1 cellular context compared by ENCODE assay signal in the genomic region with DNA sequence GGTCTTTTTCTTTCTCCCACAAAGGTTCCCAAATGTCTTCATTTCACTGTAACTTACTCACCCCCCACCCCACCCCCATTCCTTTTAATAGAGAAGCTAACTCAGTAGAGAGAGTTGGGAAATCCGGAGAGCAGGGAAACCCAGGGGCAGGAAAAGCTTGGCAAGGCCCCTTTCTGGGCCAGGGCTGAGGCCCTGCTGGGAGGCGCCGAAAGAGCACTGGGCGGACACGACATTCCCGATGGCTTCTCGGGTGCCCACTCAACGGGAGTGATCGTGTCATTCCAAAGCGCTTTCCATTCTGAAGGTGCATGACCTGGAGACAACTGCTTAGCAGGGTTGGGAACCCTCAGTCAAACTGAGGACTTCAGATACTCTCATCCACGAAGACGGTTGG.
A peak's percentile ranks its signal among the peaks of the same experiment; 100 is the strongest.
TF ChIP-seq lines count a peak whose summit lies in the region.

No MANE protein-coding gene starts in this region.

TF ChIP-seq in GM12878, 131 proteins besides CTCF, POLR2A, EP300 and RAD21:
- TF ChIP-seq WRNIP1 (IDR thresholded peaks at IDR 0.05; ENCODE audit: borderline replicate concordance, low read depth, low read length) (0 out of 2 replicates have a peak, but pooled peaks have one; percentile 77), SMAD5 (IDR thresholded peaks at IDR 0.05; ENCODE audit: low read depth) (0 out of 2 replicates have a peak, but pooled peaks have one; percentile 18), IKZF1 (conservative IDR thresholded peaks at IDR 0.05) (0 out of 2 replicates have a peak, but pooled peaks have one; percentile 14)
- TF ChIP-seq, protein P1, sequence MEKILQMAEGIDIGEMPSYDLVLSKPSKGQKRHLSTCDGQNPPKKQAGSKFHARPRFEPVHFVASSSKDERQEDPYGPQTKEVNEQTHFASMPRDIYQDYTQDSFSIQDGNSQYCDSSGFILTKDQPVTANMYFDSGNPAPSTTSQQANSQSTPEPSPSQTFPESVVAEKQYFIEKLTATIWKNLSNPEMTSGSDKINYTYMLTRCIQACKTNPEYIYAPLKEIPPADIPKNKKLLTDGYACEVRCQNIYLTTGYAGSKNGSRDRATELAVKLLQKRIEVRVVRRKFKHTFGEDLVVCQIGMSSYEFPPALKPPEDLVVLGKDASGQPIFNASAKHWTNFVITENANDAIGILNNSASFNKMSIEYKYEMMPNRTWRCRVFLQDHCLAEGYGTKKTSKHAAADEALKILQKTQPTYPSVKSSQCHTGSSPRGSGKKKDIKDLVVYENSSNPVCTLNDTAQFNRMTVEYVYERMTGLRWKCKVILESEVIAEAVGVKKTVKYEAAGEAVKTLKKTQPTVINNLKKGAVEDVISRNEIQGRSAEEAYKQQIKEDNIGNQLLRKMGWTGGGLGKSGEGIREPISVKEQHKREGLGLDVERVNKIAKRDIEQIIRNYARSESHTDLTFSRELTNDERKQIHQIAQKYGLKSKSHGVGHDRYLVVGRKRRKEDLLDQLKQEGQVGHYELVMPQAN (conservative IDR thresholded peaks at IDR 0.05), result no peak
